ENCODE assay signal across 8 cellular contexts in the genomic region with DNA sequence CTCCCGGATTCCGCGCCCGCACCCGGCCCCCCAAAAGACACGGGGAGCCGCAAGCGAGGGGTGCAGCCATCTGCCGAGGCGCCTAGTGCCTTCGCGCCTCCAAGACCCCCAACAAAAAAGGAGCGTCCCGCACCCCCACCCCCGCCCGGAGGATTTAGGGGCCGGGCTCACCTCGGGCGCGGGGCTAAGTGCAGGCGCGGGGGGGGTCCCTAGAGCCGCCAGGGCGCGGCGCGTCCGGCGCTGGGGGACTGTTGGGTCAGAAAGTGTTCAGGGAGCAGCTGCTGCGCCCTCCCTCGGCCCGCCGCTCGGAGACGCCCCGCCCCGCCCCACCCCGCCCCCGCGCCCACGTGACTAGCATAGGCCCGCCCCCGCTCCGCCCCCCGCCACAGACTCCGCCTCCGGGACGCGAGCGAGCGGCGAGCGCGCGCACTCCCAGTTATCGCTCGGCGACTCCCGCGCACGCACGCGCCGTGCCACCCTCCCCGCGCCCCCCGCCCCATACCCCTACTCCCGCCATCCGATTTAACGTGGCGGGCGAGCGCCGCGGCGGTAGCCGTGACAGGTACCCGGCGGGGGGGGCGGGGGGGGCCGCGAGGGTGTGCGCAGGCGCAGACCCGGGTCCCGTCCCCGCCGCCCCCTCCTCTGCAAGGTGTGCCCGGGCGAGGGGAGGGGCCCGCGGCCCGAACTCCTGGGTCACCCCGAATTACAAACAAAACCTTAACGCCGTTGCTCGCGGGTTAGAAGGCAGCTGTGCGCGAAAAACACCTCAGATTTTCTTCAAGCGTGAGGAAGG. TPM values are rescaled to one million over a fixed set of nuclear protein-coding genes. Genes with fewer than 3 reads are reported as not detected.
DNase-seq lines count a peak whose midpoint lies in the region; ATAC-seq and TF ChIP-seq lines count a peak whose summit lies in the region.

No MANE protein-coding gene starts in this region.

- peak; percentile 74 to 76 for TF ChIP-seq POLR2A in sigmoid colon (IDR thresholded peaks at IDR 0.05)

- H3K4me3 ChIP-seq in GM23338 (peak overlapping the region; percentile 88), astrocyte of the spinal cord (ENCODE audit: low read depth, low read length) (peak overlapping the region; percentile 72), iPS-11a (ENCODE audit: low read depth, low read length) (peak overlapping the region; percentile 77), sigmoid colon (peak overlapping the region; percentile 59 to 95 (median 83))

- intact Hi-C loops in sigmoid colon (cut with DNase I): loop anchor here (5.0 kb wide), 3 partner anchors 63 to 197 kb away; a partner anchor contains a TSS

- H3K4me1 Mint-ChIP-seq in GM23338: peaks cover 65% of the 10 kb centered on the region

- no peaks in the 10 kb centered on the region for H4K20me1 ChIP-seq in GM23338 (replicated peaks; ENCODE audit: insufficient read depth)

- H3K79me2 ChIP-seq in GM23338 (replicated peaks; ENCODE audit: insufficient read depth): peaks cover 37% of the 10 kb centered on the region

- TF ChIP-seq EP300 in sigmoid colon (IDR thresholded peaks at IDR 0.05): no peak

- TF ChIP-seq CTCF in GM23338 (conservative IDR thresholded peaks at IDR 0.05; ENCODE audit: low read depth in 2 of 2) (no peak; a peak in 1 of 4 replicates), astrocyte of the spinal cord (IDR thresholded peaks at IDR 0.05; ENCODE audit: low read depth, low read length) (no peak), sigmoid colon (IDR thresholded peaks at IDR 0.05) (no peak)

- no peaks in the 10 kb centered on the region for H3K9me2 ChIP-seq in GM23338 (ENCODE audit: insufficient read depth)

- H3K9me3 ChIP-seq in sigmoid colon: no peaks in the 10 kb centered on the region

- H3K27me3 Mint-ChIP-seq in GM23338 (ENCODE audit: insufficient read depth, low read depth, poor library complexity): peaks cover 22% of the 10 kb centered on the region

- H3K27me3 ChIP-seq in GM23338 (ENCODE audit: insufficient read depth) (no peaks in the 10 kb centered on the region), sigmoid colon (no peaks in the 10 kb centered on the region)

- H3K4me3 Mint-ChIP-seq in GM23338: peak overlapping the region; percentile 83

- in situ Hi-C loops in astrocyte of the spinal cord (cut with HindIII; ENCODE audit: low sequenced_read_pairs): no loop called here

- peak overlapping the region; percentile 84; the same call in 1 of the 2 replicates for H3K27ac ChIP-seq in GM23338 (ENCODE audit: low read depth)
- peak overlapping the region; percentile 91 to 96 (median 92) for H3K27ac ChIP-seq in sigmoid colon

- DNase-seq in DMS53 treated with DMSO at 0.1 percent for 48 hours (lab: John Stamatoyannopoulos, UW; ENCODE audit: unreplicated experiment): peak; percentile 28
- DNase-seq in GM23338 (ENCODE audit: low spot score): peak; percentile 89
- DNase-seq in NCI-H1092 treated with DMSO at 0.1 percent for 48 hours (lab: John Stamatoyannopoulos, UW): peak; percentile 87
- DNase-seq in T1000 (lab: John Stamatoyannopoulos, UW): peak; percentile 53
- DNase-seq in astrocyte of the spinal cord (ENCODE audit: low read depth, low spot score): peak; percentile 69
- DNase-seq in sigmoid colon: peak; percentile 91

- H3K4me1 ChIP-seq in GM23338 (ENCODE audit: insufficient read depth): peaks cover 50% of the 10 kb centered on the region
- peaks cover 0 to 25% (median 16%) of the 10 kb centered on the region in 4 donors for H3K4me1 ChIP-seq in sigmoid colon

- peaks cover 2% of the 10 kb centered on the region; the same call in 1 of the 3 replicates for H3K9me3 Mint-ChIP-seq in GM23338

- no peak overlapping the region for H2AFZ ChIP-seq in GM23338

- no peaks in the 10 kb centered on the region; the same call in 2 of the 3 replicates for H3K36me3 Mint-ChIP-seq in GM23338 (ENCODE audit: low read depth)

- 1% methylated on average over 94 to 101 of the region's 101 CpGs for WGBS in sigmoid colon, 2 donors

- H3K4me2 ChIP-seq in GM23338: peak overlapping the region; percentile 83

- H3K36me3 ChIP-seq in GM23338 (ENCODE audit: insufficient read depth) (no peaks in the 10 kb centered on the region), sigmoid colon (no peaks in the 10 kb centered on the region)

- ATAC-seq in GM23338: peak; percentile 60
- no peak for ATAC-seq in HG03025 (IDR thresholded peaks at IDR 0.05; ENCODE audit: low FRiP score, unreplicated experiment)

- H3K27ac Mint-ChIP-seq in GM23338: peak overlapping the region; percentile 89

- peaks cover 11% of the 10 kb centered on the region for H3F3A ChIP-seq in GM23338 (replicated peaks; ENCODE audit: low read depth)

TF ChIP-seq in GM23338, 12 proteins besides CTCF, POLR2A, EP300 and RAD21:
- TF ChIP-seq POLR2AphosphoS5 (IDR thresholded peaks at IDR 0.05; ENCODE audit: low read depth): peak; percentile 63
- TF ChIP-seq EZH2 (IDR thresholded peaks at IDR 0.05; ENCODE audit: low read depth, unreplicated experiment): no peak
- 0 out of 2 replicates have a peak, but pooled peaks have one; percentile 20 for TF ChIP-seq CREB1 (CRISPR knock-in tag; IDR thresholded peaks at IDR 0.05; ENCODE audit: low read depth)
TF ChIP-seq in GM23338: peak in this region for 2.

RNA-seq across cellular contexts. Expression of a gene that starts 56.2 kb away (rescaled TPM):
- 1.3 TPM in 2 replicates for total RNA-seq in GM23338 (2014; rRNA removed; shearing (Covaris generic))
- 0.23 and 0.28 TPM in 2 replicates for polyA plus RNA-seq in GM23338 (2016; fragmentation: Nextera tagmentation; extraction: Ambion mirVana)
- total RNA-seq in sigmoid colon: not detected
- polyA plus RNA-seq in sigmoid colon: under 1 TPM in 1 of 3 donors, not detected in 2; 0.03 TPM

Comparison
In these comparisons a context has a peak if more than half of its experiments do, and no peak if none do; other contexts are left out.
1. DNase-seq: peak in every context shown above with its lines; median percentile 91 in sigmoid colon; 89 in GM23338; 87 in NCI-H1092 treated with DMSO at 0.1 percent for 48 hours; 69 in astrocyte of the spinal cord; 53 in T1000; 28 in DMS53 treated with DMSO at 0.1 percent for 48 hours.